Comparison of ENCODE assay signal across 10 cellular contexts in genomic region chr19:42497492-42498226, GRCh38. TPM values are rescaled to one million over a fixed set of nuclear protein-coding genes. Genes with fewer than 3 reads are reported as not detected.
DNase-seq lines count a peak whose midpoint lies in the region; ATAC-seq, FAIRE-seq and TF ChIP-seq lines count a peak whose summit lies in the region.
"Had no signal": no experiment of that assay in that cellular context is flagged by ENCODE, and none has a peak within 500 bp of the region (broad histone marks: within the 10 kb centered on the region; RNA-seq: fewer than 3 reads in every experiment).

No MANE protein-coding gene starts in this region.

- 15 to 54% (median 34%) methylated on average over 4 of the region's 4 CpGs for WGBS in small intestine, 3 donors

- peak; percentile 76 for DNase-seq in colonic mucosa
- DNase-seq in small intestine, result peak; percentile 94
- DNase-seq in KG1 (lab: John Stamatoyannopoulos, UW), result no peak
- DNase-seq in KBM-7, result no peak
- DNase-seq: activated CD4-positive, CD25-positive, alpha-beta regulatory T cell treated with anti-CD3 and anti-CD28 coated beads, Interleukin-2, amount 50 U/mL, for 72 hours had no signal

- no peaks in the 10 kb centered on the region for H3K27me3 ChIP-seq in colonic mucosa
- no peaks in the 10 kb centered on the region for H3K27me3 ChIP-seq in small intestine (ENCODE audit: control insufficient read depth in 2 of 2, insufficient read depth in 2 of 2, low read length in 2 of 2)

- intact Hi-C loops in colonic mucosa (cut with DNase I), result no loop called here

- H3K36me3 ChIP-seq in colonic mucosa (no peaks in the 10 kb centered on the region), small intestine (ENCODE audit: control insufficient read depth in 2 of 2, insufficient read depth in 2 of 2, low read length in 2 of 2) (no peaks in the 10 kb centered on the region)

- TF ChIP-seq CTCF in colonic mucosa (IDR thresholded peaks at IDR 0.05), result no peak

- FAIRE-seq in small intestine (lab: Jason Lieb, UNC), result no peak

- H3K27ac ChIP-seq in colonic mucosa, result peak overlapping the region; percentile 87
- peak overlapping the region; percentile 74 to 82 for H3K27ac ChIP-seq in small intestine (ENCODE audit: low read depth in 1 of 2, low read length in 1 of 2)

- no peak overlapping the region for H3K4me3 ChIP-seq in colonic mucosa
- no peak overlapping the region for H3K4me3 ChIP-seq in small intestine (ENCODE audit: low read depth in 1 of 2, low read length in 2 of 2)

- ATAC-seq in GM18909 (IDR thresholded peaks at IDR 0.05; ENCODE audit: poor library complexity, unreplicated experiment) (peak; percentile 65), HG03280 (IDR thresholded peaks at IDR 0.05; ENCODE audit: unreplicated experiment) (peak; percentile 69), GM18520 (IDR thresholded peaks at IDR 0.05; ENCODE audit: unreplicated experiment) (no peak)

- H3K9ac ChIP-seq in colonic mucosa (ENCODE audit: low read depth in 2 of 2, low read length in 2 of 2), result peak overlapping the region; percentile 6 to 61

- in situ Hi-C loops in KBM-7 (cut with MboI; ENCODE audit: low pct_unique_long_range_greater_than_20kb, low sequenced_read_pairs), result no loop called here

- H3K9me3 ChIP-seq in colonic mucosa, result no peaks in the 10 kb centered on the region
- no peaks in the 10 kb centered on the region for H3K9me3 ChIP-seq in small intestine (ENCODE audit: control insufficient read depth, low read depth)

- H3K4me1 ChIP-seq in colonic mucosa, result peaks cover 9% of the 10 kb centered on the region
- peaks cover 0 to 9% of the 10 kb centered on the region in 2 donors for H3K4me1 ChIP-seq in small intestine (ENCODE audit: control insufficient read depth in 2 of 2, insufficient read depth in 1 of 2, low read depth in 1 of 2, low read length in 1 of 2)

RNA-seq across cellular contexts. Expression of gene CEACAM1, which starts 30.6 kb away (rescaled TPM):
- 100 to 1,000 TPM; 251 to 510 TPM for total RNA-seq in colonic mucosa
- polyA plus RNA-seq in small intestine, result 10 to 100 TPM; 16.3 to 35.8 (median 30.0) TPM
- total RNA-seq: myocyte had no signal

RNA-seq across cellular contexts. Expression of gene CXCL17, which starts 54.9 kb away (rescaled TPM):
- not detected for total RNA-seq in colonic mucosa
- polyA plus RNA-seq in small intestine, result 1 to 10 TPM in 2 of 3 donors, under 1 TPM in 1; 0.70 to 1.6 (median 1.1) TPM
- total RNA-seq: dermis microvascular lymphatic vessel endothelial cell, myocyte had no signal

Comparison
In these comparisons a context has a peak if more than half of its experiments do, and no peak if none do; other contexts are left out.
1. DNase-seq: peak in colonic mucosa (single experiment) and small intestine (single experiment); none in KG1 (single experiment) and KBM-7 (single experiment).